Comparison of ENCODE assay signal across 24 cellular contexts in the genomic region with DNA sequence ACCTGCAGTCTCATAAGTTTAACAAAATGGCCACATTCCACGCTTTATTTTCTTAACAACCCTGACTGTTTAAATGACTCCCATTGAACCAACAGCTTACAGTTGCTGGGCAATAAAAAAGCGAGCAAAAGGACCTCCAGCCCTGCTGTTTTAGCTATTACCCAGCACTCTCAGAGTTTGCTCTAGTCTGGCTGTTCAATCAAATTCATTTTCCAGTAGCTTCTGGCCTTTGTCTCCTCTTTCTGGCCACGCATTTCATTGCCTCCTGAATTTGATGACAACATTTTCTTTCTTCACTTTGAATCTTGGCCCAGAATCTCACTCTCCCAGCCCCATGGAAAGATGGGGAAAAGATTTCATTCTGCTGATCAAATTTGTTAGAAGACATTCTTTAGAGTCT. TPM values are rescaled to one million over a fixed set of nuclear protein-coding genes. Genes with fewer than 3 reads are reported as not detected.
DNase-seq lines count a peak whose midpoint lies in the region; TF ChIP-seq lines count a peak whose summit lies in the region.
"Had no signal": no experiment of that assay in that cellular context is flagged by ENCODE, and none has a peak within 500 bp of the region (broad histone marks: within the 10 kb centered on the region; RNA-seq: fewer than 3 reads in every experiment).

No MANE protein-coding gene starts in this region.

- 0 out of 2 replicates have a peak, but pooled peaks cover 3% of the 10 kb centered on the region for H3K4me1 ChIP-seq in iPS-20b (ENCODE audit: insufficient read depth, low read length)

- no peak overlapping the region for H3K27ac ChIP-seq in iPS-20b (ENCODE audit: low read length)
- H3K27ac ChIP-seq: brain microvascular endothelial cell, WERI-Rb-1 had no signal

- peak overlapping the region; percentile 38 for H3K27ac Mint-ChIP-seq in nephron progenitor cell
- H3K27ac Mint-ChIP-seq in MCF 10A (ENCODE audit: low read depth, unreplicated experiment), result no peak overlapping the region
- H3K27ac Mint-ChIP-seq: activated CD4-positive, alpha-beta T cell treated with anti-CD3 and anti-CD28 coated beads, Interleukin-2, amount 10 ng/mL, durations not matched to agents 24 days and 14 days; activated T-cell treated with anti-CD3 and anti-CD28 coated beads, Interleukin-2, amount 50 U/mL, for 24 hours had no signal

- H3K9ac ChIP-seq in iPS-20b (ENCODE audit: low read depth, low read length), result 0 out of 2 replicates have a peak overlapping the region, but pooled peaks have one; percentile 36

- H3K4me3 Mint-ChIP-seq in nephron progenitor cell, result no peak overlapping the region
- no peak overlapping the region for H3K4me3 Mint-ChIP-seq in MCF 10A (ENCODE audit: unreplicated experiment)
- H3K4me3 Mint-ChIP-seq: activated CD4-positive, alpha-beta T cell treated with anti-CD3 and anti-CD28 coated beads, Interleukin-2, amount 10 ng/mL, durations not matched to agents 24 days and 14 days; activated T-cell treated with anti-CD3 and anti-CD28 coated beads, Interleukin-2, amount 50 U/mL, for 24 hours; H9; naive B cell had no signal

- DNase-seq in AG20443 (ENCODE audit: low spot score) (peak; percentile 40), SK-MEL-5 (ENCODE audit: low read depth, low spot score) (peak; percentile 35), nephron progenitor cell (no peak), NCI-H510A (lab: John Stamatoyannopoulos, UW) (no peak), AML-193 (lab: John Stamatoyannopoulos, UW) (no peak), MCF 10A (ENCODE audit: unreplicated experiment) (no peak)
- DNase-seq in stimulated activated CD4-positive, alpha-beta T cell treated with anti-CD3 and anti-CD28 coated beads, Interleukin-2, amount 100 ng/mL, for 24 hours, result no peak
- DNase-seq: activated CD4-positive, alpha-beta T cell treated with anti-CD3 and anti-CD28 coated beads, Interleukin-2, amount 10 ng/mL, durations not matched to agents 24 days and 14 days; activated gamma-delta T cell treated with Interleukin-2 at 50 U/mL for 16 hours; activated T-cell treated with anti-CD3 and anti-CD28 coated beads, Interleukin-2, amount 50 U/mL, for 24 hours; brain microvascular endothelial cell; H9; head of caudate nucleus; MG63; naive B cell; NCI-H446 treated with DMSO at 0.1 percent for 48 hours; occipital lobe; PC-3; SHP77; SW 1271; T1000; WERI-Rb-1 had no signal

- BruUV-seq in MCF 10A (replicated peaks; lab: Mats Ljungman, UMichigan), result no TSS peak

- CTCF ChIA-PET in MCF 10A (lab: Yijun Ruan, JAX), result interaction anchor here (0.6 to 0.7 kb wide), 3 partner anchors 14 to 222 kb away, joined by 3 read pairs; no protein-coding TSS in a partner anchor

- H3K27me3 Mint-ChIP-seq in nephron progenitor cell (ENCODE audit: low read depth, poor library complexity) (peaks cover 2% of the 10 kb centered on the region), MCF 10A (ENCODE audit: insufficient read depth, unreplicated experiment) (no peaks in the 10 kb centered on the region)
- H3K27me3 Mint-ChIP-seq: naive B cell had no signal

- POLR2A ChIA-PET in MCF 10A (lab: Yijun Ruan, JAX), result interaction anchor here (0.6 kb wide), 1 partner anchor 226 kb away, joined by 3 read pairs; no protein-coding TSS in a partner anchor

- no peaks in the 10 kb centered on the region for H3K27me3 ChIP-seq in iPS-20b (ENCODE audit: insufficient read depth, low read length)
- H3K27me3 ChIP-seq: brain microvascular endothelial cell, MG63, tibial nerve had no signal

- TF ChIP-seq CTCF in nephron progenitor cell (IDR thresholded peaks at IDR 0.05) (no peak), MCF 10A (IDR thresholded peaks at IDR 0.05; ENCODE audit: unreplicated experiment) (no peak)

- no peak overlapping the region for H3K4me3 ChIP-seq in iPS-20b (ENCODE audit: low read length)
- H3K4me3 ChIP-seq: MG63, tibial nerve had no signal

- intact Hi-C loops in MCF 10A (cut with micrococcal nuclease), result no loop called here

- in situ Hi-C loops in SK-MEL-5 (cut with HindIII; ENCODE audit: low pct_unique_long_range_greater_than_20kb, low sequenced_read_pairs), result loop anchor here (10.0 kb wide), 1 partner anchor 98 kb away; no protein-coding TSS in a partner anchor

- H3K4me1 Mint-ChIP-seq in nephron progenitor cell, result peaks cover 12% of the 10 kb centered on the region
- peaks cover 6% of the 10 kb centered on the region for H3K4me1 Mint-ChIP-seq in MCF 10A (ENCODE audit: insufficient read depth, unreplicated experiment)
- H3K4me1 Mint-ChIP-seq: activated CD4-positive, alpha-beta T cell treated with anti-CD3 and anti-CD28 coated beads, Interleukin-2, amount 10 ng/mL, durations not matched to agents 24 days and 14 days; naive B cell had no signal

- H3K9me3 Mint-ChIP-seq in nephron progenitor cell (no peaks in the 10 kb centered on the region), MCF 10A (ENCODE audit: unreplicated experiment) (no peaks in the 10 kb centered on the region)
- H3K9me3 Mint-ChIP-seq: activated CD4-positive, alpha-beta T cell treated with anti-CD3 and anti-CD28 coated beads, Interleukin-2, amount 10 ng/mL, durations not matched to agents 24 days and 14 days; activated T-cell treated with anti-CD3 and anti-CD28 coated beads, Interleukin-2, amount 50 U/mL, for 24 hours; H9; naive B cell had no signal

- H3K36me3 Mint-ChIP-seq in nephron progenitor cell (ENCODE audit: low read depth) (peaks cover 5% of the 10 kb centered on the region), MCF 10A (ENCODE audit: insufficient read depth, unreplicated experiment) (no peaks in the 10 kb centered on the region)
- H3K36me3 Mint-ChIP-seq: naive B cell had no signal

- no peaks in the 10 kb centered on the region for H3K9me3 ChIP-seq in iPS-20b (ENCODE audit: insufficient read depth, low read depth, low read length)
- H3K9me3 ChIP-seq: MG63, tibial nerve had no signal

- H3K36me3 ChIP-seq in iPS-20b (ENCODE audit: insufficient read depth, low read depth, low read length), result no peaks in the 10 kb centered on the region
- H3K36me3 ChIP-seq: brain microvascular endothelial cell, MG63, tibial nerve, WERI-Rb-1 had no signal

RNA-seq across cellular contexts. Expression of a gene that starts 44.1 kb away (rescaled TPM):
- 87.2 and 109 TPM in 2 replicates for total RNA-seq in SK-MEL-5 (2014; rRNA removed; shearing (Covaris generic))
- polyA plus RNA-seq in SK-MEL-5 (2015; cell fraction: cytosol; rRNA removed), result 48.4 and 54.4 TPM in 2 replicates
- polyA plus RNA-seq in SK-MEL-5 (2015; cell fraction: nucleus; rRNA removed), result 48.3 and 84.2 TPM in 2 replicates
- total RNA-seq in MCF 10A (2022), result 46.9 and 49.7 TPM in 2 replicates

RNA-seq across cellular contexts. Expression of a gene that starts 51.6 kb away (rescaled TPM):
- 9.2 and 9.6 TPM in 2 replicates for total RNA-seq in SK-MEL-5 (2014; rRNA removed; shearing (Covaris generic))
- polyA plus RNA-seq in SK-MEL-5 (2015; cell fraction: cytosol; rRNA removed), result 10.3 and 18.0 TPM in 2 replicates
- polyA plus RNA-seq in SK-MEL-5 (2015; cell fraction: nucleus; rRNA removed), result 10.7 and 20.5 TPM in 2 replicates
- total RNA-seq in MCF 10A (2022), result 6.3 and 6.5 TPM in 2 replicates

Comparison
In these comparisons a context has a peak if more than half of its experiments do, and no peak if none do; other contexts are left out.
1. DNase-seq: peak in AG20443 (single experiment) and SK-MEL-5 (single experiment); none in nephron progenitor cell (single experiment), NCI-H510A (single experiment), AML-193 (0 of 2), MCF 10A (single experiment) and stimulated activated CD4-positive, alpha-beta T cell treated with anti-CD3 and anti-CD28 coated beads, Interleukin-2, amount 100 ng/mL, for 24 hours (0 of 2).